ENCODE assay signal across 21 cellular contexts in the genomic region with DNA sequence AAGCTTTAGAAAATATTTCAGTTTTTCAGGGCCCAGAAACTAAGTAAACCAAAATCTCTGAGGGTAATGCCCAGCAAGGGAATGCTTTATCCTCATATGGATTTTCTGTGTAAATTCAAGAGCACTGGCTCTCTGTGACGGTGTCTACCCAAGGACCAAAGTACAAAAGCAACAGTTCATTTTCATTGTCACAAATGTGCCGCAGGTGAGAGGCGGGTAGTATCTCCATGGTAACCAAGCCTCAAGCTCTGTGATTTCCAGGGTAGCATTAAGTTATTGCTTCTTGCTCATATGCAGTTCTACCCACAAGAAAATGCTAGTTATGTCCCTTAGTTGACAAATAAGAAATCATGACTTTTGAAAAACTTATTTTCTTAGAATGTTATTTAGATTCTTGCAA.
DNase-seq lines count a peak whose midpoint lies in the region; ATAC-seq, FAIRE-seq and TF ChIP-seq lines count a peak whose summit lies in the region.
"Had no signal": no experiment of that assay in that cellular context is flagged by ENCODE, and none has a peak within 500 bp of the region (broad histone marks: within the 10 kb centered on the region; RNA-seq: fewer than 3 reads in every experiment).

No MANE protein-coding gene starts in this region.

- H3K4me1 Mint-ChIP-seq in activated CD4-positive, alpha-beta memory T cell treated with anti-CD3 and anti-CD28 coated beads for 36 hours (ENCODE audit: low read depth), result no peaks in the 10 kb centered on the region
- H3K4me1 Mint-ChIP-seq: CD4-positive, alpha-beta memory T cell had no signal

- H3K9ac ChIP-seq in HepG2 (ENCODE audit: insufficient read depth, low read depth, low read length), result no peak overlapping the region

- no peak for DNase-seq in HepG2 (ENCODE audit: low spot score)
- no peak for DNase-seq in right lobe of liver
- peak; percentile 9 for DNase-seq in NCI-H69 (lab: John Stamatoyannopoulos, UW)
- DNase-seq in hepatocyte (ENCODE audit: low spot score), result peak; percentile 53
- no peak for DNase-seq in activated CD4-positive, alpha-beta memory T cell treated with anti-CD3 and anti-CD28 coated beads for 36 hours
- DNase-seq: ACHN; BE2C; CD4-positive, alpha-beta memory T cell; COR-L47; DMS153; DMS79 treated with DMSO at 0.1 percent for 48 hours; EL; HCEC 1CT; HFFc6 had no signal

- ATAC-seq in HepG2 (peak; percentile 43; the same call in 2 of the 3 replicates), right lobe of liver (no peak), GM18907 (IDR thresholded peaks at IDR 0.05; ENCODE audit: unreplicated experiment) (no peak), HG03457 (IDR thresholded peaks at IDR 0.05; ENCODE audit: unreplicated experiment) (no peak)

- 4% methylated on average over 3 of the region's 3 CpGs for WGBS in HepG2 (ENCODE audit: low lambda C conversion rate)
- 18% methylated on average over 3 of the region's 3 CpGs for WGBS in right lobe of liver (ENCODE audit: insufficient coverage, low coverage, low lambda C conversion rate, missing lambda C conversion rate)
- WGBS in hepatocyte (ENCODE audit: low lambda C conversion rate, missing lambda C conversion rate), result 77% methylated on average over 3 of the region's 3 CpGs

- H3K27ac ChIP-seq in HepG2 (ENCODE audit: extremely low read length, insufficient read depth, low read length) (no peak overlapping the region), right lobe of liver (no peak overlapping the region), hepatocyte (no peak overlapping the region)
- H3K27ac ChIP-seq: C4-2B had no signal

- H4K20me1 ChIP-seq in HepG2 (ENCODE audit: insufficient read depth, low read length), result no peaks in the 10 kb centered on the region
- H4K20me1 ChIP-seq in hepatocyte (ENCODE audit: insufficient read depth, poor library complexity, severe bottlenecking), result no peaks in the 10 kb centered on the region

- no peaks in the 10 kb centered on the region for H3K36me3 ChIP-seq in HepG2 (replicated peaks in 1 of 2; ENCODE audit: control insufficient read depth in 1 of 2, insufficient read depth in 2 of 2, low read length in 2 of 2)
- H3K36me3 ChIP-seq in right lobe of liver, result no peaks in the 10 kb centered on the region
- H3K36me3 ChIP-seq in hepatocyte (replicated peaks; ENCODE audit: insufficient read depth, low read depth), result no peaks in the 10 kb centered on the region
- H3K36me3 ChIP-seq: BE2C had no signal

- no peaks in the 10 kb centered on the region for H3K27me3 ChIP-seq in HepG2 (ENCODE audit: control insufficient read depth in 1 of 2, insufficient read depth in 2 of 2, low read length in 2 of 2)
- no peaks in the 10 kb centered on the region for H3K27me3 ChIP-seq in right lobe of liver
- H3K27me3 ChIP-seq in hepatocyte, result no peaks in the 10 kb centered on the region
- H3K27me3 ChIP-seq: BE2C had no signal

- intact Hi-C loops in HepG2 (cut with micrococcal nuclease; ENCODE audit: unreplicated experiment), result no loop called here
- intact Hi-C loops in right lobe of liver (cut with DNase I), result no loop called here
- intact Hi-C loops in activated CD4-positive, alpha-beta memory T cell treated with anti-CD3 and anti-CD28 coated beads for 36 hours (cut with micrococcal nuclease), result no loop called here

- H3K4me2 ChIP-seq in HepG2 (ENCODE audit: low read depth, low read length) (no peak overlapping the region), hepatocyte (no peak overlapping the region)

- no TSS peak for BruUV-seq in HepG2 (replicated peaks; lab: Mats Ljungman, UMichigan)

- H2AFZ ChIP-seq in HepG2 (ENCODE audit: low read length) (no peak overlapping the region), hepatocyte (no peak overlapping the region)

- no peaks in the 10 kb centered on the region for H3K27me3 Mint-ChIP-seq in activated CD4-positive, alpha-beta memory T cell treated with anti-CD3 and anti-CD28 coated beads for 36 hours
- H3K27me3 Mint-ChIP-seq: CD4-positive, alpha-beta memory T cell had no signal

- no peaks in the 10 kb centered on the region for H3K9me2 ChIP-seq in hepatocyte (replicated peaks; ENCODE audit: insufficient read depth)

- FAIRE-seq in HepG2 (lab: Jason Lieb, UNC), result no peak
- FAIRE-seq: D721Med, G401.6, GM12891, HTR-8/SVneo had no signal

- no peak for TF ChIP-seq CTCF in HepG2 (CRISPR knock-in tag; IDR thresholded peaks at IDR 0.05)
- TF ChIP-seq CTCF in right lobe of liver (IDR thresholded peaks at IDR 0.05), result no peak
- TF ChIP-seq CTCF in hepatocyte (IDR thresholded peaks at IDR 0.05; ENCODE audit: poor library complexity), result no peak

- no peak overlapping the region for H3K4me3 Mint-ChIP-seq in activated CD4-positive, alpha-beta memory T cell treated with anti-CD3 and anti-CD28 coated beads for 36 hours
- H3K4me3 Mint-ChIP-seq: CD4-positive, alpha-beta memory T cell; HFFc6 had no signal

- H3K4me1 ChIP-seq in HepG2 (ENCODE audit: insufficient read depth, low read length), result no peaks in the 10 kb centered on the region
- no peaks in the 10 kb centered on the region for H3K4me1 ChIP-seq in right lobe of liver
- no peaks in the 10 kb centered on the region for H3K4me1 ChIP-seq in hepatocyte (ENCODE audit: insufficient read depth)
- H3K4me1 ChIP-seq: BE2C had no signal

- H3K9me3 ChIP-seq in HepG2 (ENCODE audit: low read length) (no peaks in the 10 kb centered on the region), right lobe of liver (no peaks in the 10 kb centered on the region), hepatocyte (ENCODE audit: low read depth) (no peaks in the 10 kb centered on the region)
- H3K9me3 ChIP-seq: BE2C had no signal

- no peak for TF ChIP-seq RAD21 in HepG2 (CRISPR knock-in tag; IDR thresholded peaks at IDR 0.05)

- POLR2A ChIA-PET in HepG2 (lab: Yijun Ruan, JAX), result no interaction called here
- POLR2A ChIA-PET in activated CD4-positive, alpha-beta memory T cell treated with anti-CD3 and anti-CD28 coated beads for 36 hours (lab: Charles Lee), result no interaction called here

- no peak overlapping the region for H3K27ac Mint-ChIP-seq in activated CD4-positive, alpha-beta memory T cell treated with anti-CD3 and anti-CD28 coated beads for 36 hours
- H3K27ac Mint-ChIP-seq: CD4-positive, alpha-beta memory T cell; HFFc6 had no signal

- H3K79me2 ChIP-seq in HepG2 (ENCODE audit: insufficient read depth, low read length) (no peaks in the 10 kb centered on the region), hepatocyte (no peaks in the 10 kb centered on the region)

- in situ Hi-C loops in HepG2 (cut with HindIII; ENCODE audit: extremely low pct_ligation_motif_present, low pct_unique_long_range_greater_than_20kb), result no loop called here

- H3K9me3 Mint-ChIP-seq in activated CD4-positive, alpha-beta memory T cell treated with anti-CD3 and anti-CD28 coated beads for 36 hours, result no peaks in the 10 kb centered on the region

- CTCF ChIA-PET in HepG2 (lab: Yijun Ruan, JAX; ENCODE audit: low intra/inter-chr PET ratio, low total read pairs), result no interaction called here
- CTCF ChIA-PET in activated CD4-positive, alpha-beta memory T cell treated with anti-CD3 and anti-CD28 coated beads for 36 hours (lab: Charles Lee), result no interaction called here

- no peak for TF ChIP-seq POLR2A in HepG2 (IDR thresholded peaks at IDR 0.05; ENCODE audit: insufficient read depth in 1 of 2, low read depth in 2 of 2, low read length in 2 of 2)
- TF ChIP-seq POLR2A in right lobe of liver (IDR thresholded peaks at IDR 0.05), result no peak

- TF ChIP-seq EP300 in HepG2 (IDR thresholded peaks at IDR 0.05; ENCODE audit: low read depth in 2 of 2, low read length in 2 of 2), result no peak
- no peak for TF ChIP-seq EP300 in HepG2 (CRISPR knock-in tag; IDR thresholded peaks at IDR 0.05; ENCODE audit: borderline replicate concordance)

- no peaks in the 10 kb centered on the region for H3K36me3 Mint-ChIP-seq in activated CD4-positive, alpha-beta memory T cell treated with anti-CD3 and anti-CD28 coated beads for 36 hours
- H3K36me3 Mint-ChIP-seq: CD4-positive, alpha-beta memory T cell had no signal

- no peak overlapping the region for H3K4me3 ChIP-seq in HepG2 (replicated peaks in 1 of 3; ENCODE audit: insufficient read depth in 1 of 3, low read depth in 2 of 3, low read length in 3 of 3)
- no peak overlapping the region for H3K4me3 ChIP-seq in right lobe of liver
- no peak overlapping the region for H3K4me3 ChIP-seq in hepatocyte

TF ChIP-seq in HepG2, 621 proteins besides CTCF, POLR2A, EP300 and RAD21:
- TF ChIP-seq, protein P1, sequence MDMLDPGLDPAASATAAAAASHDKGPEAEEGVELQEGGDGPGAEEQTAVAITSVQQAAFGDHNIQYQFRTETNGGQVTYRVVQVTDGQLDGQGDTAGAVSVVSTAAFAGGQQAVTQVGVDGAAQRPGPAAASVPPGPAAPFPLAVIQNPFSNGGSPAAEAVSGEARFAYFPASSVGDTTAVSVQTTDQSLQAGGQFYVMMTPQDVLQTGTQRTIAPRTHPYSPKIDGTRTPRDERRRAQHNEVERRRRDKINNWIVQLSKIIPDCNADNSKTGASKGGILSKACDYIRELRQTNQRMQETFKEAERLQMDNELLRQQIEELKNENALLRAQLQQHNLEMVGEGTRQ (IDR thresholded peaks at IDR 0.05; ENCODE audit: low read depth, low read length), result no peak
- TF ChIP-seq, protein P1 (CRISPR knock-in tag; IDR thresholded peaks at IDR 0.05; ENCODE audit: borderline replicate concordance), result no peak
- TF ChIP-seq, protein P2, sequence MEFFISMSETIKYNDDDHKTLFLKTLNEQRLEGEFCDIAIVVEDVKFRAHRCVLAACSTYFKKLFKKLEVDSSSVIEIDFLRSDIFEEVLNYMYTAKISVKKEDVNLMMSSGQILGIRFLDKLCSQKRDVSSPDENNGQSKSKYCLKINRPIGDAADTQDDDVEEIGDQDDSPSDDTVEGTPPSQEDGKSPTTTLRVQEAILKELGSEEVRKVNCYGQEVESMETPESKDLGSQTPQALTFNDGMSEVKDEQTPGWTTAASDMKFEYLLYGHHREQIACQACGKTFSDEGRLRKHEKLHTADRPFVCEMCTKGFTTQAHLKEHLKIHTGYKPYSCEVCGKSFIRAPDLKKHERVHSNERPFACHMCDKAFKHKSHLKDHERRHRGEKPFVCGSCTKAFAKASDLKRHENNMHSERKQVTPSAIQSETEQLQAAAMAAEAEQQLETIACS (CRISPR knock-in tag; IDR thresholded peaks at IDR 0.05), result no peak
- TF ChIP-seq, protein P3, sequence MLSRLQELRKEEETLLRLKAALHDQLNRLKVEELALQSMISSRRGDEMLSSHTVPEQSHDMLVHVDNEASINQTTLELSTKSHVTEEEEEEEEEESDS (CRISPR knock-in tag; IDR thresholded peaks at IDR 0.05; ENCODE audit: borderline replicate concordance), result no peak

Comparison
In these comparisons a context has a peak if more than half of its experiments do, and no peak if none do; other contexts are left out.
1. DNase-seq: peak in NCI-H69 (single experiment) and hepatocyte (single experiment); none in HepG2 (single experiment), right lobe of liver (0 of 3) and activated CD4-positive, alpha-beta memory T cell treated with anti-CD3 and anti-CD28 coated beads for 36 hours (single experiment).